13 cellular contexts compared by ENCODE assay signal in the genomic region with DNA sequence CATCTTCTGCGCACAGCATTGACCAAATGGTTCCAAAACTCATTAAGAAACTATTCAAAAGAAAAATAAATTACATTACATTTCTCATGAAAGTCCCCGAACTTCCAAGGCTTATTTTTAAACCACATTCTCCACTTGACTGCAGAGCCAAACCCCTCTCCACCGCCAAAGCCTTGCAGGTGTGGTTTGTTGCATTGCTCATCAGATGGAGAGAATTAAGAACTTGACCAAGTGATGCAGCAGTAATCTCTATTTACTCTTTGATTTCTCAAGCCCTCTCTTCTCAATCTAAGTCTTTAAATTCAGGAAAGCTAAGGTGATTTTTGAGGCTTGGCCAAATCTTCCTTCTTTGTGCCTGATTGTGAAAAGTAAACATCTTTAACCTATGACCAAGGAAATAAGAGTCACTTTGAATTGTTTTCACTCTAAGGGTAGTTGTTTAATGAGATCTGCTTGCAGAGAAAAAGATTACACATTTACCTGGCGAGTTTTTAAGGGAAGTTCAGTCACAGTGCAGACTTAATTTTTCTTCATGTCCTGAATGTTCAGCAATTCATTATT.
DNase-seq lines count a peak whose midpoint lies in the region; ATAC-seq and TF ChIP-seq lines count a peak whose summit lies in the region.
"Had no signal": no experiment of that assay in that cellular context is flagged by ENCODE, and none has a peak within 500 bp of the region (broad histone marks: within the 10 kb centered on the region; RNA-seq: fewer than 3 reads in every experiment).

No MANE protein-coding gene starts in this region.

- H3K9ac ChIP-seq in DND-41 (ENCODE audit: low read depth, low read length) (no peak overlapping the region), Loucy (ENCODE audit: low read depth, low read length, poor library complexity, severe bottlenecking) (no peak overlapping the region)
- H3K9ac ChIP-seq: BLaER1 treated with 17β-estradiol and CSF1 and Interleukin-3, amounts not matched to agents 10 nM and 100 nM had no signal

- no peaks in the 10 kb centered on the region for H3K9me2 ChIP-seq in Loucy (replicated peaks; ENCODE audit: low read depth, low read length)

- H3K4me1 ChIP-seq in DND-41 (ENCODE audit: insufficient read depth, low read length) (peaks cover 38% of the 10 kb centered on the region), Loucy (ENCODE audit: insufficient read depth, low read length, poor library complexity, severe bottlenecking) (peaks cover 28% of the 10 kb centered on the region), osteoblast (ENCODE audit: insufficient read depth, low read length) (no peaks in the 10 kb centered on the region)

- ATAC-seq in DND-41 (ENCODE audit: insufficient read depth, low read depth) (peak; percentile 67), GM18520 (IDR thresholded peaks at IDR 0.05; ENCODE audit: unreplicated experiment) (no peak)
- ATAC-seq: HCT116, K562 had no signal

- DNase-seq in COR-L47 (lab: John Stamatoyannopoulos, UW) = peak; percentile 1
- peak; percentile 52 for DNase-seq in DND-41
- DNase-seq in renal cortical epithelial cell (ENCODE audit: low read depth) = peak; percentile 28
- DNase-seq in osteoblast (ENCODE audit: insufficient read length, low spot score, missing footprints) = no peak
- DNase-seq in GM10266 (ENCODE audit: extremely low spot score) = no peak
- DNase-seq: ACHN; CD4-positive, alpha-beta T cell; Kasumi-1 had no signal

- no peaks in the 10 kb centered on the region for H3F3A ChIP-seq in Loucy (ENCODE audit: low read depth)

- H3K4me2 ChIP-seq in DND-41 (ENCODE audit: insufficient read depth, low read length) (no peak overlapping the region), Loucy (ENCODE audit: low read depth, low read length, poor library complexity, severe bottlenecking) (no peak overlapping the region), osteoblast (ENCODE audit: insufficient read depth, low read length) (no peak overlapping the region)

- H3K36me3 ChIP-seq in DND-41 (ENCODE audit: insufficient read depth, low read length) (no peaks in the 10 kb centered on the region), Loucy (ENCODE audit: insufficient read depth, low read length) (no peaks in the 10 kb centered on the region), osteoblast (ENCODE audit: insufficient read depth, low read length) (no peaks in the 10 kb centered on the region)
- H3K36me3 ChIP-seq: BLaER1 treated with 17β-estradiol and CSF1 and Interleukin-3, amounts not matched to agents 10 nM and 100 nM had no signal

- H3K27ac ChIP-seq in DND-41 (ENCODE audit: low read length) = peak overlapping the region; percentile 52
- no peak overlapping the region for H3K27ac ChIP-seq in osteoblast (ENCODE audit: low read depth, low read length)
- H3K27ac ChIP-seq: BLaER1 treated with 17β-estradiol and CSF1 and Interleukin-3, amounts not matched to agents 10 nM and 100 nM had no signal

- H3K79me2 ChIP-seq in DND-41 (ENCODE audit: insufficient read depth, low read length) (no peaks in the 10 kb centered on the region), Loucy (ENCODE audit: insufficient read depth, low read length) (no peaks in the 10 kb centered on the region), osteoblast (ENCODE audit: insufficient read depth, low read length) (no peaks in the 10 kb centered on the region)

- no peak for TF ChIP-seq CTCF in DND-41 (IDR thresholded peaks at IDR 0.05; ENCODE audit: borderline replicate concordance, extremely low read depth, low read length, poor library complexity, severe bottlenecking)
- TF ChIP-seq CTCF in Loucy (conservative IDR thresholded peaks at IDR 0.05; ENCODE audit: low read length) = no peak
- no peak for TF ChIP-seq CTCF in osteoblast (IDR thresholded peaks at IDR 0.05; ENCODE audit: extremely low read depth, low read depth, low read length)
- no peak for TF ChIP-seq CTCF in GM10266 (IDR thresholded peaks at IDR 0.05; ENCODE audit: control insufficient read depth, insufficient read depth, low read depth, missing control alignments)

- H3K4me3 ChIP-seq in DND-41 (ENCODE audit: low read depth in 1 of 2, low read length in 2 of 2) = no peak overlapping the region
- no peak overlapping the region for H3K4me3 ChIP-seq in Loucy (ENCODE audit: low read length, poor library complexity, severe bottlenecking)
- no peak overlapping the region for H3K4me3 ChIP-seq in osteoblast (ENCODE audit: insufficient read depth, low read length)
- H3K4me3 ChIP-seq: BLaER1 treated with 17β-estradiol and CSF1 and Interleukin-3, amounts not matched to agents 10 nM and 100 nM; K562 had no signal

- H3K27me3 ChIP-seq in DND-41 (ENCODE audit: insufficient read depth, low read length, poor library complexity) (no peaks in the 10 kb centered on the region), Loucy (ENCODE audit: insufficient read depth, low read length, poor library complexity, severe bottlenecking) (no peaks in the 10 kb centered on the region), osteoblast (ENCODE audit: insufficient read depth, low read length) (no peaks in the 10 kb centered on the region)
- H3K27me3 ChIP-seq: BLaER1 treated with 17β-estradiol and CSF1 and Interleukin-3, amounts not matched to agents 10 nM and 100 nM had no signal

- H3K9me3 ChIP-seq in DND-41 (ENCODE audit: insufficient read depth, low read length, severe bottlenecking) (no peaks in the 10 kb centered on the region), Loucy (ENCODE audit: insufficient read depth, low read depth, low read length) (no peaks in the 10 kb centered on the region), osteoblast (ENCODE audit: low read depth, low read length) (no peaks in the 10 kb centered on the region)
- H3K9me3 ChIP-seq: BLaER1 treated with 17β-estradiol and CSF1 and Interleukin-3, amounts not matched to agents 10 nM and 100 nM had no signal

- H4K20me1 ChIP-seq in DND-41 (ENCODE audit: insufficient read depth, low read length) = no peaks in the 10 kb centered on the region
- H4K20me1 ChIP-seq in Loucy (ENCODE audit: insufficient read depth, low read length, poor library complexity, severe bottlenecking) = no peaks in the 10 kb centered on the region
- no peaks in the 10 kb centered on the region for H4K20me1 ChIP-seq in osteoblast (ENCODE audit: insufficient read depth, low read length)
- H4K20me1 ChIP-seq: BLaER1 treated with 17β-estradiol and CSF1 and Interleukin-3, amounts not matched to agents 10 nM and 100 nM had no signal

- no peak overlapping the region for H2AFZ ChIP-seq in DND-41 (ENCODE audit: low read depth, low read length)
- peak overlapping the region; percentile 5; the same call in 1 of the 2 replicates for H2AFZ ChIP-seq in Loucy (ENCODE audit: low read length)
- H2AFZ ChIP-seq in osteoblast (ENCODE audit: low read length) = no peak overlapping the region

Comparison
In these comparisons a context has a peak if more than half of its experiments do, and no peak if none do; other contexts are left out.
1. DNase-seq: peak in COR-L47 (single experiment), DND-41 (single experiment) and renal cortical epithelial cell (single experiment); none in osteoblast (single experiment) and GM10266 (single experiment).